ENCODE assay signal across 7 cellular contexts in genomic region chr10:100535338-100535714, GRCh38. TPM values are rescaled to one million over a fixed set of nuclear protein-coding genes. Genes with fewer than 3 reads are reported as not detected.
DNase-seq lines count a peak whose midpoint lies in the region; ATAC-seq and TF ChIP-seq lines count a peak whose summit lies in the region.

No MANE protein-coding gene starts in this region.

- no peak for TF ChIP-seq POLR2A in gastroesophageal sphincter (IDR thresholded peaks at IDR 0.05)

- 47 to 63% methylated on average over 3 to 4 of the region's 4 CpGs for WGBS in gastroesophageal sphincter (ENCODE audit: low coverage in 1 of 2), 2 donors

- peak overlapping the region; percentile 67 for H3K9ac ChIP-seq in OCI-LY1 (ENCODE audit: low read length)
- H3K9ac ChIP-seq in stomach smooth muscle (ENCODE audit: low read length in 2 of 2) = peak overlapping the region; percentile 30 to 69

- H3K27me3 ChIP-seq in OCI-LY1 (ENCODE audit: insufficient read depth, low read length) = no peaks in the 10 kb centered on the region
- no peaks in the 10 kb centered on the region for H3K27me3 ChIP-seq in gastroesophageal sphincter
- H3K27me3 ChIP-seq in stomach smooth muscle (ENCODE audit: control insufficient read depth in 1 of 2, insufficient read depth in 2 of 2, low read length in 2 of 2) = no peaks in the 10 kb centered on the region

- H3F3A ChIP-seq in OCI-LY1 (ENCODE audit: insufficient read depth, low read length) = no peaks in the 10 kb centered on the region

- H3K4me2 ChIP-seq in OCI-LY1 (ENCODE audit: low read length) = peak overlapping the region; percentile 62

- H3K4me3 ChIP-seq in OCI-LY1 (ENCODE audit: low read depth, low read length, poor library complexity, severe bottlenecking) (peak overlapping the region; percentile 76), gastroesophageal sphincter (peak overlapping the region; percentile 75 to 92), stomach smooth muscle (ENCODE audit: low read length in 2 of 2) (peak overlapping the region; percentile 84 to 87)

- H3K9me2 ChIP-seq in OCI-LY1 (ENCODE audit: low read depth, low read length) = no peaks in the 10 kb centered on the region

- H2AFZ ChIP-seq in OCI-LY1 (ENCODE audit: low read length) = peak overlapping the region; percentile 98; the same call in 1 of the 2 replicates

- H4K20me1 ChIP-seq in OCI-LY1 (ENCODE audit: insufficient read depth, low read length) = no peaks in the 10 kb centered on the region

- H3K9me3 ChIP-seq in OCI-LY1 (ENCODE audit: low read length) = no peaks in the 10 kb centered on the region
- no peaks in the 10 kb centered on the region for H3K9me3 ChIP-seq in gastroesophageal sphincter
- no peaks in the 10 kb centered on the region for H3K9me3 ChIP-seq in stomach smooth muscle (ENCODE audit: control insufficient read depth in 2 of 2, low read length in 2 of 2)

- H3K27ac ChIP-seq in OCI-LY1 (ENCODE audit: low read depth, low read length, poor library complexity, severe bottlenecking) = no peak overlapping the region
- peak overlapping the region; percentile 60 to 82 (median 72) for H3K27ac ChIP-seq in gastroesophageal sphincter
- no peak overlapping the region for H3K27ac ChIP-seq in stomach smooth muscle (ENCODE audit: low read length)

- peak; percentile 3 for ATAC-seq in GM21515 (IDR thresholded peaks at IDR 0.05; ENCODE audit: unreplicated experiment)
- ATAC-seq in gastroesophageal sphincter = no peak

- H3K79me2 ChIP-seq in OCI-LY1 (ENCODE audit: insufficient read depth, low read length) = peaks cover 8% of the 10 kb centered on the region; the same call in 1 of the 2 replicates

- H3K4me1 ChIP-seq in OCI-LY1 (ENCODE audit: insufficient read depth, low read length, severe bottlenecking) (peaks cover 31% of the 10 kb centered on the region), gastroesophageal sphincter (peaks cover 0 to 42% (median 19%) of the 10 kb centered on the region in 3 donors), stomach smooth muscle (ENCODE audit: control insufficient read depth, insufficient read depth, low read length) (peaks cover 14% of the 10 kb centered on the region)

- TF ChIP-seq EP300 in gastroesophageal sphincter (IDR thresholded peaks at IDR 0.05) = no peak

- H3K36me3 ChIP-seq in OCI-LY1 (ENCODE audit: insufficient read depth, low read length) (peaks cover 16% of the 10 kb centered on the region; the same call in 1 of the 2 replicates), gastroesophageal sphincter (peaks cover 0 to 31% of the 10 kb centered on the region in 2 donors), stomach smooth muscle (ENCODE audit: control insufficient read depth in 2 of 2, insufficient read depth in 2 of 2, low read length in 2 of 2) (peaks cover 8 to 10% of the 10 kb centered on the region in 2 donors)

- DNase-seq in NCI-H82 (lab: John Stamatoyannopoulos, UW) (no peak), NOMO-1 treated with dmso at 0.1 percent for 144 hours (lab: John Stamatoyannopoulos, UW; ENCODE audit: unreplicated experiment) (no peak), GF-D8 (lab: John Stamatoyannopoulos, UW) (no peak)

- no peak for TF ChIP-seq CTCF in OCI-LY1 (IDR thresholded peaks at IDR 0.05; ENCODE audit: low read length)
- no peak for TF ChIP-seq CTCF in gastroesophageal sphincter (IDR thresholded peaks at IDR 0.05)

RNA-seq across cellular contexts. Expression of gene HIF1AN, which starts 0.4 kb away (rescaled TPM):
- 10 to 100 TPM in 3 of 4 donors, 1 to 10 TPM in 1; 9.0 to 20.3 (median 15.7) TPM for total RNA-seq in gastroesophageal sphincter

RNA-seq across cellular contexts. Expression of gene NDUFB8, which starts 5.7 kb away (rescaled TPM):
- total RNA-seq in gastroesophageal sphincter = 100 to 1,000 TPM; 268 to 317 (median 283) TPM

RNA-seq across cellular contexts. Expression of gene SEC31B, which starts 15.7 kb away (rescaled TPM):
- 10 to 100 TPM in 1 of 4 donors, 1 to 10 TPM in 3; 1.1 to 10.7 (median 6.3) TPM for total RNA-seq in gastroesophageal sphincter

Comparison
In these comparisons a context has a peak if more than half of its experiments do, and no peak if none do; other contexts are left out.
1. H3K27ac ChIP-seq: peak in gastroesophageal sphincter (4 of 4); none in OCI-LY1 (single experiment) and stomach smooth muscle (single experiment).
2. Peak in every context shown above with its lines, with median percentiles within 50 percentile points of each other: H3K4me3 ChIP-seq.